Comparison of ENCODE assay signal across 8 cellular contexts in the genomic region with DNA sequence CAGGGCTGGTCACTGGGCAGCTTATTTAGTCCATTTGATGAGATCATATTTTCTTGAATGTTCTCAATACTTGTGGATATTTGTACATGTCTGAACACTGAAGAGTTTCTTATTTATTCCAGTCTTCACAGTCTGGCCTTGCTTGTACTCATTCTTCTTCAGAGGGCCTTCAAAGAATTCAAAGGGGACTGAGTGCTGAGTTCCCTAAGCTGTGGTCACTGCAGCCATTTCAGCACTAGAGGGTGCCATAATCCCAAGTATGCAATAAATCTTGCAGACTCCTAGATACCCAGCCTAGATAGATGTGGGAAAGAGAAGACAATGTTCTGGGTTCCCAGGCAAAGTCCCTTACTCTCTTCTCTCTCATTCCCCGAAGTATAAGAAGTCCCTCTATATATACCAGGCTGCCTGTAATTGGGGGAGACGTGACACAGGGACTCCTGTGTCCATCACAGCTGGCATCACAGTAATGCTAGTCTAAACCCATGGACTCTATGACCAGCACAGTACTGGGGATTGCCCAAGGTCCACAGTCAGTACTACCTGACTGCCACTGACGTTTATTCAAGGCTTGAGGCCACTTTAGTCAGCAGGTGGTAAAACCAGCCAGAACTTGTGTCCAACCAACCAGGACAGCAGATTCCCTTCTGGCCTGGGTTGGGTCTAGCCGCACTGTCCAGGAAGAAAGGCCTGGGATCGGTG. TPM values are rescaled to one million over a fixed set of nuclear protein-coding genes. Genes with fewer than 3 reads are reported as not detected.
A peak's percentile ranks its signal among the peaks of the same experiment; 100 is the strongest.
DNase-seq lines count a peak whose midpoint lies in the region; FAIRE-seq and TF ChIP-seq lines count a peak whose summit lies in the region.

No MANE protein-coding gene starts in this region.

- H3K9ac ChIP-seq in endothelial cell of umbilical vein (replicated peaks; ENCODE audit: extremely low read depth, insufficient read depth, low read length): no peak overlapping the region

- FAIRE-seq in endothelial cell of umbilical vein (lab: Jason Lieb, UNC): no peak
- no peak for FAIRE-seq in urothelium cell line (lab: Jason Lieb, UNC)

- no peak for TF ChIP-seq POLR2A in endothelial cell of umbilical vein (IDR thresholded peaks at IDR 0.05; ENCODE audit: low read depth, low read length)

- no TSS peak for BruUV-seq in PC-9 (replicated peaks; lab: Mats Ljungman, UMichigan)
- BruUV-seq in endothelial cell of umbilical vein (replicated peaks; lab: Mats Ljungman, UMichigan): no TSS peak

- DNase-seq in AG08396 (ENCODE audit: low spot score) (peak; percentile 45), PC-9 (peak; percentile 14 to 55), endothelial cell of umbilical vein (ENCODE audit: low read depth, low spot score) (peak; percentile 16), urothelium cell line (ENCODE audit: low spot score) (peak; percentile 17), DMS79 (lab: John Stamatoyannopoulos, UW) (no peak)
- DNase-seq in activated T-cell treated with anti-CD3 and anti-CD28 coated beads, Interleukin-2, amount 50 U/mL, for 24 hours: no peak
- no peak for DNase-seq in stimulated activated CD4-positive, alpha-beta T cell treated with anti-CD3 and anti-CD28 coated beads, Interleukin-2, amount 100 ng/mL, for 48 hours

- H3K9me3 ChIP-seq in PC-9 (ENCODE audit: insufficient read depth, low read depth): peaks cover 34% of the 10 kb centered on the region
- no peaks in the 10 kb centered on the region for H3K9me3 ChIP-seq in endothelial cell of umbilical vein (replicated peaks; ENCODE audit: control insufficient read depth, insufficient read depth, low read length)

- H3K79me2 ChIP-seq in PC-9 (ENCODE audit: low read depth) (no peaks in the 10 kb centered on the region), endothelial cell of umbilical vein (ENCODE audit: control insufficient read depth, insufficient read depth, low read length) (no peaks in the 10 kb centered on the region)

- peaks cover 52% of the 10 kb centered on the region for H3K36me3 Mint-ChIP-seq in activated T-cell treated with anti-CD3 and anti-CD28 coated beads, Interleukin-2, amount 50 U/mL, for 24 hours (ENCODE audit: low read depth)

- no peaks in the 10 kb centered on the region for H3F3A ChIP-seq in PC-9 (ENCODE audit: insufficient read depth, low read depth)

- no peaks in the 10 kb centered on the region for H3K4me1 ChIP-seq in PC-9 (replicated peaks; ENCODE audit: insufficient read depth)
- H3K4me1 ChIP-seq in endothelial cell of umbilical vein (ENCODE audit: control insufficient read depth, extremely low read depth, insufficient read depth, low read length): no peaks in the 10 kb centered on the region

- POLR2A ChIA-PET in PC-9 (lab: Charles Lee; ENCODE audit: unreplicated experiment) (no interaction called here), endothelial cell of umbilical vein (lab: Charles Lee) (no interaction called here)

- intact Hi-C loops in PC-9 (cut with micrococcal nuclease; ENCODE audit: unreplicated experiment) (no loop called here), endothelial cell of umbilical vein (cut with micrococcal nuclease) (loop anchor here (1.0 kb wide), 1 partner anchor 689 kb away; no protein-coding TSS in a partner anchor)

- peaks cover 58% of the 10 kb centered on the region for H3K9me3 Mint-ChIP-seq in activated T-cell treated with anti-CD3 and anti-CD28 coated beads, Interleukin-2, amount 50 U/mL, for 24 hours

- no peaks in the 10 kb centered on the region for H3K27me3 Mint-ChIP-seq in activated T-cell treated with anti-CD3 and anti-CD28 coated beads, Interleukin-2, amount 50 U/mL, for 24 hours

- no peaks in the 10 kb centered on the region for H3K27me3 ChIP-seq in PC-9 (ENCODE audit: insufficient read depth, low read depth)
- H3K27me3 ChIP-seq in endothelial cell of umbilical vein (ENCODE audit: control insufficient read depth in 2 of 2, insufficient read depth in 2 of 2, low read length in 2 of 2): no peaks in the 10 kb centered on the region

- H3K9me2 ChIP-seq in PC-9 (ENCODE audit: insufficient read depth): no peaks in the 10 kb centered on the region

- H4K20me1 ChIP-seq in PC-9 (ENCODE audit: insufficient read depth) (no peaks in the 10 kb centered on the region), endothelial cell of umbilical vein (replicated peaks; ENCODE audit: control insufficient read depth, extremely low read depth, insufficient read depth, low read length) (no peaks in the 10 kb centered on the region)

- no peak overlapping the region for H3K4me2 ChIP-seq in PC-9
- no peak overlapping the region for H3K4me2 ChIP-seq in endothelial cell of umbilical vein (ENCODE audit: insufficient read depth, low read length)

- CTCF ChIA-PET in PC-9 (lab: Charles Lee): no interaction called here
- CTCF ChIA-PET in endothelial cell of umbilical vein (lab: Charles Lee): interaction anchor here (1.0 kb wide), 1 partner anchor 274 kb away, joined by 3 read pairs; no protein-coding TSS in a partner anchor

- H3K9me1 ChIP-seq in endothelial cell of umbilical vein (replicated peaks; ENCODE audit: control insufficient read depth, extremely low read depth, insufficient read depth, low read length): no peaks in the 10 kb centered on the region

- TF ChIP-seq CTCF in GM12875 (IDR thresholded peaks at IDR 0.05; ENCODE audit: borderline replicate concordance, insufficient read depth, low read depth, low read length): peak; percentile 42; the same call in 1 of the 2 replicates
- peak; percentile 75 for TF ChIP-seq CTCF in PC-9 (conservative IDR thresholded peaks at IDR 0.05)
- peak; percentile 19 to 43 for TF ChIP-seq CTCF in endothelial cell of umbilical vein (IDR thresholded peaks at IDR 0.05; ENCODE audit: extremely low read depth in 1 of 2, insufficient read depth in 1 of 2, low read depth in 1 of 2, low read length in 2 of 2)

- H3K4me3 Mint-ChIP-seq in activated T-cell treated with anti-CD3 and anti-CD28 coated beads, Interleukin-2, amount 50 U/mL, for 24 hours: no peak overlapping the region

- no peak overlapping the region for H3K27ac Mint-ChIP-seq in activated T-cell treated with anti-CD3 and anti-CD28 coated beads, Interleukin-2, amount 50 U/mL, for 24 hours

- H3K4me1 Mint-ChIP-seq in activated T-cell treated with anti-CD3 and anti-CD28 coated beads, Interleukin-2, amount 50 U/mL, for 24 hours (ENCODE audit: low read depth): no peaks in the 10 kb centered on the region

- H3K36me3 ChIP-seq in PC-9 (ENCODE audit: low read depth) (peaks cover 9% of the 10 kb centered on the region; the same call in 1 of the 2 replicates), endothelial cell of umbilical vein (ENCODE audit: control insufficient read depth in 2 of 2, extremely low read depth in 1 of 2, insufficient read depth in 2 of 2, low read length in 2 of 2) (no peaks in the 10 kb centered on the region)

- H3K4me3 ChIP-seq in GM12875 (ENCODE audit: low read depth, low read length): no peak overlapping the region
- H3K4me3 ChIP-seq in PC-9: no peak overlapping the region
- no peak overlapping the region for H3K4me3 ChIP-seq in endothelial cell of umbilical vein (replicated peaks in 1 of 3; ENCODE audit: insufficient read depth in 1 of 3, low read depth in 1 of 3, low read length in 3 of 3)

- no peak overlapping the region for H3K27ac ChIP-seq in PC-9
- no peak overlapping the region for H3K27ac ChIP-seq in endothelial cell of umbilical vein (ENCODE audit: insufficient read depth, low read depth, low read length)

- H2AFZ ChIP-seq in PC-9 (no peak overlapping the region), endothelial cell of umbilical vein (ENCODE audit: low read depth, low read length) (no peak overlapping the region)

- dilution Hi-C loops in endothelial cell of umbilical vein (cut with MboI; ENCODE audit: extremely low pct_ligation_motif_present, low sequenced_read_pairs): no loop called here

RNA-seq across cellular contexts. Expression of a gene that starts 8.9 kb away (rescaled TPM):
- total RNA-seq in PC-9 (2021) (0.70 and 0.98 TPM in 2 replicates), endothelial cell of umbilical vein (0.23 and 0.38 TPM in 2 replicates)
- polyA plus RNA-seq in endothelial cell of umbilical vein: 0.08 and 0.14 TPM in 2 replicates
- polyA plus RNA-seq in endothelial cell of umbilical vein (2011; cell fraction: cytosol; rRNA removed): 0.05 and 0.10 TPM in 2 replicates
- polyA plus RNA-seq in endothelial cell of umbilical vein (2011; cell fraction: nucleus; rRNA removed): 0.46 and 0.55 TPM in 2 replicates
- 0.16 TPM in 2 replicates for polyA plus RNA-seq in endothelial cell of umbilical vein (2012)
- polyA minus RNA-seq in endothelial cell of umbilical vein: 0.42 and 1.00 TPM in 2 replicates
- not detected for polyA minus RNA-seq in endothelial cell of umbilical vein (2011; cell fraction: cytosol; rRNA and poly(A)+ RNA removed)
- polyA minus RNA-seq in endothelial cell of umbilical vein (2011; cell fraction: nucleus; rRNA and poly(A)+ RNA removed): 0.72 TPM in 1 of 2 replicates, not detected in the other

RNA-seq across cellular contexts. Expression of a gene that starts 11.5 kb away (rescaled TPM):
- 8.3 and 9.1 TPM in 2 replicates for total RNA-seq in PC-9 (2021)
- 6.4 and 7.0 TPM in 2 replicates for total RNA-seq in endothelial cell of umbilical vein
- 1.5 and 3.1 TPM in 2 replicates for polyA plus RNA-seq in endothelial cell of umbilical vein
- 2.1 and 2.5 TPM in 2 replicates for polyA plus RNA-seq in endothelial cell of umbilical vein (2011; cell fraction: cytosol; rRNA removed)
- polyA plus RNA-seq in endothelial cell of umbilical vein (2011; cell fraction: nucleus; rRNA removed): 3.5 TPM in 2 replicates
- polyA plus RNA-seq in endothelial cell of umbilical vein (2012): 2.0 and 2.7 TPM in 2 replicates
- polyA minus RNA-seq in endothelial cell of umbilical vein: 9.5 and 14.5 TPM in 2 replicates
- 0.61 TPM for polyA minus RNA-seq in endothelial cell of umbilical vein (2011; cell fraction: cytosol; rRNA and poly(A)+ RNA removed)
- 9.6 and 12.5 TPM in 2 replicates for polyA minus RNA-seq in endothelial cell of umbilical vein (2011; cell fraction: nucleus; rRNA and poly(A)+ RNA removed)

RNA-seq across cellular contexts. Expression of a gene that starts 21.7 kb away (rescaled TPM):
- total RNA-seq in PC-9 (2021) (12.9 and 15.2 TPM in 2 replicates), endothelial cell of umbilical vein (6.3 and 7.2 TPM in 2 replicates)
- 5.1 and 6.4 TPM in 2 replicates for polyA plus RNA-seq in endothelial cell of umbilical vein
- polyA plus RNA-seq in endothelial cell of umbilical vein (2011; cell fraction: cytosol; rRNA removed): 2.9 and 3.5 TPM in 2 replicates
- 10.5 TPM in 2 replicates for polyA plus RNA-seq in endothelial cell of umbilical vein (2011; cell fraction: nucleus; rRNA removed)
- 5.5 and 6.1 TPM in 2 replicates for polyA plus RNA-seq in endothelial cell of umbilical vein (2012)
- 5.1 and 6.7 TPM in 2 replicates for polyA minus RNA-seq in endothelial cell of umbilical vein
- polyA minus RNA-seq in endothelial cell of umbilical vein (2011; cell fraction: cytosol; rRNA and poly(A)+ RNA removed): 3.1 TPM
- polyA minus RNA-seq in endothelial cell of umbilical vein (2011; cell fraction: nucleus; rRNA and poly(A)+ RNA removed): 7.8 and 10.6 TPM in 2 replicates

RNA-seq across cellular contexts. Expression of a gene that starts 30.7 kb away (rescaled TPM):
- 17.9 and 19.4 TPM in 2 replicates for total RNA-seq in PC-9 (2021)
- 8.9 and 11.5 TPM in 2 replicates for total RNA-seq in endothelial cell of umbilical vein
- 8.5 and 8.8 TPM in 2 replicates for polyA plus RNA-seq in endothelial cell of umbilical vein
- 6.5 and 8.3 TPM in 2 replicates for polyA plus RNA-seq in endothelial cell of umbilical vein (2011; cell fraction: cytosol; rRNA removed)
- 5.2 and 5.4 TPM in 2 replicates for polyA plus RNA-seq in endothelial cell of umbilical vein (2011; cell fraction: nucleus; rRNA removed)
- polyA plus RNA-seq in endothelial cell of umbilical vein (2012): 3.2 and 5.0 TPM in 2 replicates
- polyA minus RNA-seq in endothelial cell of umbilical vein: 11.1 and 14.7 TPM in 2 replicates
- polyA minus RNA-seq in endothelial cell of umbilical vein (2011; cell fraction: cytosol; rRNA and poly(A)+ RNA removed): 5.5 TPM
- 6.3 and 6.9 TPM in 2 replicates for polyA minus RNA-seq in endothelial cell of umbilical vein (2011; cell fraction: nucleus; rRNA and poly(A)+ RNA removed)

RNA-seq across cellular contexts. Expression of a gene that starts 33.9 kb away (rescaled TPM):
- 12.1 and 14.0 TPM in 2 replicates for total RNA-seq in PC-9 (2021)
- total RNA-seq in endothelial cell of umbilical vein: 4.3 and 5.5 TPM in 2 replicates
- 4.0 and 5.1 TPM in 2 replicates for polyA plus RNA-seq in endothelial cell of umbilical vein
- 2.0 and 2.3 TPM in 2 replicates for polyA plus RNA-seq in endothelial cell of umbilical vein (2011; cell fraction: cytosol; rRNA removed)
- 10.2 TPM in 2 replicates for polyA plus RNA-seq in endothelial cell of umbilical vein (2011; cell fraction: nucleus; rRNA removed)
- polyA plus RNA-seq in endothelial cell of umbilical vein (2012): 3.0 TPM in 2 replicates
- polyA minus RNA-seq in endothelial cell of umbilical vein: 7.2 and 14.8 TPM in 2 replicates
- polyA minus RNA-seq in endothelial cell of umbilical vein (2011; cell fraction: cytosol; rRNA and poly(A)+ RNA removed): not detected
- polyA minus RNA-seq in endothelial cell of umbilical vein (2011; cell fraction: nucleus; rRNA and poly(A)+ RNA removed): 8.1 and 11.8 TPM in 2 replicates

Comparison
In these comparisons a context has a peak if more than half of its experiments do, and no peak if none do; other contexts are left out.
1. DNase-seq: peak in AG08396 (single experiment), PC-9 (2 of 2), endothelial cell of umbilical vein (single experiment) and urothelium cell line (single experiment); none in activated T-cell treated with anti-CD3 and anti-CD28 coated beads, Interleukin-2, amount 50 U/mL, for 24 hours (single experiment), stimulated activated CD4-positive, alpha-beta T cell treated with anti-CD3 and anti-CD28 coated beads, Interleukin-2, amount 100 ng/mL, for 48 hours (0 of 2) and DMS79 (single experiment).
2. Peak in every context shown above with its lines, with median percentiles within 50 percentile points of each other: CTCF ChIP-seq.